20 cellular contexts compared by ENCODE assay signal in the genomic region with DNA sequence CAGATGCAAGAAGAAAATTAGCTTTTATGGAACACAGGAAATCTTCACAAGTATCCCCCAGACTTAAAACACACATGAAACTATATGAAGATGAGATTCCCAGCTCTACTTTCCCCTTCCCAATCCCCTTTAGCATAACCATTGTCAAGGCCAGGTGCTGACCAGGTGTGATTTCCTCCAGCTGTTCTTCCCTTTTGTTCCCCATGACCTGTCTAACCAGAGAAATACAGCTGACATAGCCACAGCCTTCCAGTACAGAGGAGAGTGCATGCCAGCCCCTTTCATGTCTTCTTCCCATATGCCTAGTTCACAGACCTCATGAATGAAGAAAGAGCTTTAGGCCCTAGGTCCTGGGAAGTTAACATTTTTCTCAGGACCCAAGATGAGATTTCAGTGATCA.
"Had no signal": no experiment of that assay in that cellular context is flagged by ENCODE, and none has a peak within 500 bp of the region (broad histone marks: within the 10 kb centered on the region; RNA-seq: fewer than 3 reads in every experiment).

No MANE protein-coding gene starts in this region.

- H3K4me3 ChIP-seq: MG63 had no signal

- H3K9me3 ChIP-seq: SK-N-SH had no signal

- H3K36me3 ChIP-seq: MG63 had no signal

- DNase-seq: IMR-90; KG1; MG63; NCI-H1092; NCI-H1105 treated with DMSO at 0.1 percent for 48 hours; NCI-H1417 treated with DMSO at 0.1 percent for 48 hours; NCI-H146; NCI-H1694 treated with DMSO at 0.1 percent for 48 hours; NCI-H1930; NCI-H2081; NCI-H2107; NCI-H2227 treated with DMSO at 0.1 percent for 48 hours; NCI-H526 treated with DMSO at 0.1 percent for 48 hours; NCI-H748 treated with DMSO at 0.1 percent for 48 hours; NK-92 treated with Interleukin-12 subunit alpha and Interleukin-12 subunit beta, amount 100 ng/mL, for 24 hours; PC-3; SHP77 had no signal

- ATAC-seq: Panc1, PC-3 had no signal

- H3K9ac ChIP-seq: SK-N-SH had no signal

- H3K27ac ChIP-seq: RWPE1 had no signal

- H3K4me2 ChIP-seq: SK-N-SH had no signal
